Comparison of ENCODE assay signal across 25 cellular contexts in the genomic region with DNA sequence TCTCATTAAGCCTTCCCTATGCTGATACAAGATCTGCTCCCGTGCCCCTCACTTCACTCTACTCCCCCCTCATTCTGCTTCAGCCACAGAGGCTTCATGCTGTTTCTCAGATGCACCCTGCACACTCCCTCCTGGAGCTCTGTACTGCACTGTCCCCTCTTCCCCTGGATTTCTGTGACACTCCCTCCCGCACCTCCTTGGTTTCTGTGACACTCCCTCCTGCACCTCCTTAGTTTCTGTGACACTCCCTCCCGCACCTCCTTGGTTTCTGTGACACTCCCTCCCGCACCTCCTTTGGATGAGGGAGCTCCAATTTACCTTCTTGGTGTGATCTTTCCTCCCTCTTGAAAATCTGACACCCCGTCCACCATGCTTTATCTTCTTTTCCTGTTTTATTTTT.
"Had no signal": no experiment of that assay in that cellular context is flagged by ENCODE, and none has a peak within 500 bp of the region (broad histone marks: within the 10 kb centered on the region; RNA-seq: fewer than 3 reads in every experiment).

No MANE protein-coding gene starts in this region.

- H3K27me3 ChIP-seq: breast epithelium had no signal

- H3K27me3 Mint-ChIP-seq: T-helper 17 cell had no signal

- H3K27ac ChIP-seq: breast epithelium had no signal

- H3K4me3 Mint-ChIP-seq: T-helper 17 cell, WTC11 had no signal

- H3K9me3 Mint-ChIP-seq: activated T-helper 2 cell treated with anti-CD3 and anti-CD28 coated beads, Interferon-gamma antibody, Interleukin-2, Interleukin-4, amounts not matched to agents 10 μg/mL and 5 μg/mL and 100 μg/mL, durations not matched to agents 14 hours and 24 hours and 36 hours; WTC11 had no signal

- H3K4me3 ChIP-seq: breast epithelium had no signal

- DNase-seq: activated CD4-positive, alpha-beta T cell treated with anti-CD3 and anti-CD28 coated beads for 48 hours; activated CD4-positive, alpha-beta T cell treated with anti-CD3 and anti-CD28 coated beads, Interleukin-2, amount 50 U/mL, for 4 hours; activated CD4-positive, CD25-positive, alpha-beta regulatory T cell treated with anti-CD3 and anti-CD28 coated beads, Interleukin-2, amount 50 U/mL, for 72 hours; activated CD8-positive, alpha-beta memory T cell treated with anti-CD3 and anti-CD28 coated beads for 24 hours; activated gamma-delta T cell treated with Interleukin-2 at 50 U/mL for 16 hours; activated naive CD4-positive, alpha-beta T cell treated with anti-CD3 and anti-CD28 coated beads, Interleukin-2, amount 50 U/mL, for 16 hours; activated T-cell treated with anti-CD3 and anti-CD28 coated beads, Interleukin-2, amount 50 U/mL, for 48 hours; aorta; central memory CD4-positive, alpha-beta T cell; Kasumi-1; KBM-7; NCI-H1048; NCI-H1417; NCI-H1930; NCI-H2107; NCI-H2171 treated with DMSO at 0.1 percent for 48 hours; NCI-H226; NCI-H526; NCI-H82; SIG-M5; T-helper 17 cell; T-helper 9 cell had no signal

- ATAC-seq: T-helper 17 cell, WTC11 had no signal

- H3K36me3 ChIP-seq: breast epithelium had no signal

- H3K27ac Mint-ChIP-seq: activated T-helper 2 cell treated with anti-CD3 and anti-CD28 coated beads, Interferon-gamma antibody, Interleukin-2, Interleukin-4, amounts not matched to agents 10 μg/mL and 5 μg/mL and 100 μg/mL, durations not matched to agents 14 hours and 24 hours and 36 hours had no signal

- H3K9me3 ChIP-seq: breast epithelium had no signal
